Comparison of ENCODE assay signal across 9 cellular contexts in the genomic region with DNA sequence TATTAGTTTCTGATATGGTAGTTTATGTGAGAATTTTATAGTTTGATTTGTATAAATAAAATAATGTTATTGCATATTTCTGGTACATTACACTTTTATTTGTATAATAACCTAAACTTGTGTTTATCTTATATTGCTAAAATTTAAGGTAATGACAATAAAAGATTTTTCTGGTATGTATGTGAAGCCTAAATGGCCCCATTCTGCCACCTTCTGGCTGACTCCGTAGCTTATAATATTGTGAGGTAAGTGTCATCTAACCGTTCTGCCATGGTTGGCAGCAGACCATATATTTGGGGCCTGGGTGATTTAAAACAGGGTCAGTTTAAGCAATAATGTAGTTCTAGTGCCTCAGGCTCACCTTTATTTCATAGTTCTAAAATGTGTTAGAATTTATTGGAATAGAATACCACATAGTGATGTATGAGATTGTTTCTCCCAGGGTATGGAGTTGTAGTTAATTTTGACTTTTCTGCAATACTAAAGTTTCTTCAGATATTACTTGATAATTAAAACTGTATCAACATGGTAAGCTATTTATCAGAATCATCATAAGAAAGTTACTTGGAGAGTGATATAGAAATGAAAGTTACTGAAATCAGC. TPM values are rescaled to one million over a fixed set of nuclear protein-coding genes. Genes with fewer than 3 reads are reported as not detected.
DNase-seq lines count a peak whose midpoint lies in the region; ATAC-seq and TF ChIP-seq lines count a peak whose summit lies in the region.
"Had no signal": no experiment of that assay in that cellular context is flagged by ENCODE, and none has a peak within 500 bp of the region (broad histone marks: within the 10 kb centered on the region; RNA-seq: fewer than 3 reads in every experiment).

No MANE protein-coding gene starts in this region.

- no peak overlapping the region for H3K27ac Mint-ChIP-seq in WTC11
- H3K27ac Mint-ChIP-seq: activated naive CD8-positive, alpha-beta T cell had no signal

- DNase-seq in GM03348 (ENCODE audit: low spot score): peak; percentile 40
- peak; percentile 47 for DNase-seq in HEK293T (ENCODE audit: extremely low spot score)
- DNase-seq in NCI-H2029 treated with DMSO at 0.1 percent for 48 hours (lab: John Stamatoyannopoulos, UW): peak; percentile 43
- peak; percentile 25 for DNase-seq in WTC11 (ENCODE audit: low spot score)
- DNase-seq in dermis microvascular lymphatic vessel endothelial cell (ENCODE audit: low read depth in 2 of 2): peak; percentile 41 to 70
- peak; percentile 45 for DNase-seq in mucosa of gallbladder (ENCODE audit: low spot score)
- peak; percentile 65 to 67 for DNase-seq in thyroid gland

- H3K4me1 Mint-ChIP-seq in WTC11: 0 out of 2 replicates have a peak, but pooled peaks cover under 1% of the 10 kb centered on the region

- no peaks in the 10 kb centered on the region for H3K4me1 ChIP-seq in thyroid gland

- no peaks in the 10 kb centered on the region for H3K9me3 Mint-ChIP-seq in WTC11

- H3K27ac ChIP-seq in thyroid gland: no peak overlapping the region

- POLR2A ChIA-PET in HEK293T (lab: Yijun Ruan, JAX): no interaction called here
- POLR2A ChIA-PET in WTC11 (lab: Charles Lee): no interaction called here

- intact Hi-C loops in thyroid gland (cut with DNase I): loop anchor here (5.0 to 10.0 kb wide), 2 partner anchors 191 to 652 kb away; no protein-coding TSS in a partner anchor

- H3K27me3 Mint-ChIP-seq in WTC11 (ENCODE audit: low read depth): no peaks in the 10 kb centered on the region
- H3K27me3 Mint-ChIP-seq: activated naive CD8-positive, alpha-beta T cell had no signal

- WGBS in thyroid gland, 2 donors: 6 to 8% methylated on average over 2 of the region's 2 CpGs

- ATAC-seq in WTC11 (peak; percentile 69), HG03025 (IDR thresholded peaks at IDR 0.05; ENCODE audit: low FRiP score, unreplicated experiment) (no peak)

- CTCF ChIA-PET in HEK293T (lab: Yijun Ruan, JAX): interaction anchor here (0.6 to 1.4 kb wide), 3 partner anchors 117 to 190 kb away, joined by 3 to 4 read pairs (median 3); no protein-coding TSS in a partner anchor
- CTCF ChIA-PET in WTC11 (lab: Charles Lee): interaction anchor here (1.0 to 1.5 kb wide), 2 partner anchors 191 to 635 kb away, joined by 3 to 5 read pairs; no protein-coding TSS in a partner anchor

- H3K36me3 Mint-ChIP-seq in WTC11: no peaks in the 10 kb centered on the region
- H3K36me3 Mint-ChIP-seq: activated naive CD8-positive, alpha-beta T cell had no signal

- TF ChIP-seq POLR2A in thyroid gland (IDR thresholded peaks at IDR 0.05): no peak

- H3K9me3 ChIP-seq in thyroid gland: no peaks in the 10 kb centered on the region

- TF ChIP-seq CTCF in WTC11 (IDR thresholded peaks at IDR 0.05): peak; percentile 27; the same call in 1 of the 2 replicates
- peak in 5 of 6 experiments; percentile 28 to 82 (median 67) for TF ChIP-seq CTCF in thyroid gland (IDR thresholded peaks at IDR 0.05)

- no peak overlapping the region for H3K4me3 ChIP-seq in thyroid gland (replicated peaks in 1 of 3)

- H3K36me3 ChIP-seq in thyroid gland: no peaks in the 10 kb centered on the region

- no peaks in the 10 kb centered on the region for H3K27me3 ChIP-seq in thyroid gland

- no peak overlapping the region for H3K4me3 Mint-ChIP-seq in WTC11
- H3K4me3 Mint-ChIP-seq: activated naive CD8-positive, alpha-beta T cell had no signal

TF ChIP-seq in HEK293T, 16 proteins besides CTCF, POLR2A, EP300 and RAD21:
- TF ChIP-seq TARDBP (IDR thresholded peaks at IDR 0.05): no peak
- TF ChIP-seq FOXA1 (IDR thresholded peaks at IDR 0.05): no peak
- no peak for TF ChIP-seq PKNOX1 (IDR thresholded peaks at IDR 0.05)
- TF ChIP-seq ELF4 (IDR thresholded peaks at IDR 0.05): no peak
- TF ChIP-seq BHLHE40 (IDR thresholded peaks at IDR 0.05; ENCODE audit: borderline replicate concordance): no peak

TF ChIP-seq in WTC11, 78 proteins besides CTCF, POLR2A, EP300 and RAD21:
- no peak for TF ChIP-seq GRHL2 (CRISPR knock-in tag; IDR thresholded peaks at IDR 0.05; ENCODE audit: insufficient replicate concordance, severe bottlenecking)
- TF ChIP-seq, protein P1, sequence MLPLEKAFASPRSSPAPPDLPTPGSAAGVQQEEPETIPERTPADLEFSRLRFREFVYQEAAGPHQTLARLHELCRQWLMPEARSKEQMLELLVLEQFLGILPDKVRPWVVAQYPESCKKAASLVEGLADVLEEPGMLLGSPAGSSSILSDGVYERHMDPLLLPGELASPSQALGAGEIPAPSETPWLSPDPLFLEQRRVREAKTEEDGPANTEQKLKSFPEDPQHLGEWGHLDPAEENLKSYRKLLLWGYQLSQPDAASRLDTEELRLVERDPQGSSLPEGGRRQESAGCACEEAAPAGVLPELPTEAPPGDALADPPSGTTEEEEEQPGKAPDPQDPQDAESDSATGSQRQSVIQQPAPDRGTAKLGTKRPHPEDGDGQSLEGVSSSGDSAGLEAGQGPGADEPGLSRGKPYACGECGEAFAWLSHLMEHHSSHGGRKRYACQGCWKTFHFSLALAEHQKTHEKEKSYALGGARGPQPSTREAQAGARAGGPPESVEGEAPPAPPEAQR (CRISPR knock-in tag; IDR thresholded peaks at IDR 0.05): no peak
- no peak for TF ChIP-seq ZNF317 (CRISPR knock-in tag; IDR thresholded peaks at IDR 0.05; ENCODE audit: borderline replicate concordance, low read depth)
- TF ChIP-seq TCF7 (CRISPR knock-in tag; IDR thresholded peaks at IDR 0.05; ENCODE audit: low read depth): no peak
- no peak for TF ChIP-seq MXD4 (CRISPR knock-in tag; IDR thresholded peaks at IDR 0.05; ENCODE audit: borderline replicate concordance)

RNA-seq across cellular contexts. Expression of gene PRKACB, which starts 21.2 kb away (rescaled TPM):
- total RNA-seq in WTC11 (2021) (16.8 to 19.2 TPM (median 18.4 TPM) in 3 replicates), dermis microvascular lymphatic vessel endothelial cell (10.0 and 14.6 TPM in 2 replicates), mucosa of gallbladder (70.5 TPM), thyroid gland (10 to 100 TPM; 26.7 to 35.6 (median 33.8) TPM)
